In the genomic region with DNA sequence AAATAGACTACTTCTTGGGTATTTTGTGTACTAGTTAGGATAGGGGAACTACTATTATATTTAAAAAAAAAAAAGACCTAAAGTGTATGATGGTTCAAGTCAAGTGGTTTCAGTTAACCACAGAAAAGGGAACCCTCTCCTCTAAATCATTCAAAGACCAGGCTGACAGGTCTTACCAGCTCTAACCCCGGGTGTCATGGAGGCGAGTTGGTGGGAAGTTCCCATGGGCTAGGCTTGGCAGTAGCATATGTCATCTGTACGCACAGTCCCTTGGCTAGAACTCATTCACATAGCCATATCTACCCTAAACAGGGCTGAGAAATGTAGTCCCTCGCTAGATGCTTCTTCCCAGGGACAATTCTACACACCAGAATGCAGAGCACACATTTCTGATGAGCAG, we compare ENCODE assay signal across 21 cellular contexts.
"Had no signal": no experiment of that assay in that cellular context is flagged by ENCODE, and none has a peak within 500 bp of the region (broad histone marks: within the 10 kb centered on the region; RNA-seq: fewer than 3 reads in every experiment).

No MANE protein-coding gene starts in this region.

- H3K36me3 Mint-ChIP-seq: activated naive CD4-positive, alpha-beta T cell treated with anti-CD3 and anti-CD28 coated beads, Interleukin-2, amount 50 U/mL, for 24 hours; immature natural killer cell had no signal

- H3K4me1 Mint-ChIP-seq: activated naive CD4-positive, alpha-beta T cell treated with anti-CD3 and anti-CD28 coated beads, Interleukin-2, amount 50 U/mL, for 24 hours; stimulated activated naive CD8-positive, alpha-beta T cell treated with anti-CD3 and anti-CD28 coated beads, Interleukin-15, amount 100 ng/mL, for 72 hours had no signal

- H3K27ac Mint-ChIP-seq: activated naive CD4-positive, alpha-beta T cell treated with anti-CD3 and anti-CD28 coated beads, Interleukin-2, amount 50 U/mL, for 24 hours; activated T-cell treated with anti-CD3 and anti-CD28 coated beads, Interleukin-2, amount 50 U/mL, for 72 hours; immature natural killer cell; stimulated activated naive CD8-positive, alpha-beta T cell treated with anti-CD3 and anti-CD28 coated beads, Interleukin-15, amount 100 ng/mL, for 72 hours; T-helper 1 cell treated with Interleukin-12 subunit alpha and Interleukin-12 subunit beta and Interleukin-4 antibody, amounts not matched to agents 30 μg/mL and 1 μg/mL, for 36 hours had no signal

- H3K9me3 Mint-ChIP-seq: activated naive CD4-positive, alpha-beta T cell treated with anti-CD3 and anti-CD28 coated beads, Interleukin-2, amount 50 U/mL, for 24 hours; activated T-cell treated with anti-CD3 and anti-CD28 coated beads, Interleukin-2, amount 50 U/mL, for 72 hours; immature natural killer cell; stimulated activated naive CD8-positive, alpha-beta T cell treated with anti-CD3 and anti-CD28 coated beads, Interleukin-15, amount 100 ng/mL, for 72 hours; T-helper 1 cell treated with Interleukin-12 subunit alpha and Interleukin-12 subunit beta and Interleukin-4 antibody, amounts not matched to agents 30 μg/mL and 1 μg/mL, for 36 hours had no signal

- ATAC-seq: activated T-cell treated with anti-CD3 and anti-CD28 coated beads, Interleukin-2, amount 50 U/mL, for 72 hours; gastroesophageal sphincter; heart left ventricle; naive thymus-derived CD4-positive, alpha-beta T cell; right lobe of liver; stimulated activated naive CD8-positive, alpha-beta T cell treated with anti-CD3 and anti-CD28 coated beads, Interleukin-15, amount 100 ng/mL, for 72 hours had no signal

- DNase-seq: activated CD4-positive, alpha-beta T cell treated with anti-CD3 and anti-CD28 coated beads, Interleukin-2, amount 50 U/mL, for 1 hour; activated CD4-positive, CD25-positive, alpha-beta regulatory T cell treated with anti-CD3 and anti-CD28 coated beads, Interleukin-2, amount 50 U/mL, for 72 hours; activated CD8-positive, alpha-beta memory T cell treated with anti-CD3 and anti-CD28 coated beads, Interleukin-2, amount 50 U/mL, for 48 hours; activated effector memory CD4-positive, alpha-beta T cell treated with anti-CD3 and anti-CD28 coated beads, Interleukin-2, amount 50 U/mL, for 16 hours; activated T-cell treated with anti-CD3 and anti-CD28 coated beads, Interleukin-2, amount 50 U/mL, for 72 hours; cerebellar nuclear complex; cortex of kidney; heart left ventricle; immature natural killer cell; mesenchymal stem cell; naive thymus-derived CD4-positive, alpha-beta T cell; ovary; right lobe of liver; small intestine; stimulated activated CD4-positive, alpha-beta T cell treated with anti-CD3 and anti-CD28 coated beads, Interleukin-15, amount 100 ng/mL, for 24 hours; stimulated activated CD4-positive, alpha-beta T cell treated with anti-CD3 and anti-CD28 coated beads, Interleukin-2, amount 100 ng/mL, for 48 hours; stimulated activated naive CD8-positive, alpha-beta T cell treated with anti-CD3 and anti-CD28 coated beads, Interleukin-15, amount 100 ng/mL, for 72 hours; transverse colon had no signal

- H3K4me3 Mint-ChIP-seq: activated naive CD4-positive, alpha-beta T cell treated with anti-CD3 and anti-CD28 coated beads, Interleukin-2, amount 50 U/mL, for 24 hours; activated T-cell treated with anti-CD3 and anti-CD28 coated beads, Interleukin-2, amount 50 U/mL, for 72 hours; immature natural killer cell; naive thymus-derived CD4-positive, alpha-beta T cell; stimulated activated naive CD8-positive, alpha-beta T cell treated with anti-CD3 and anti-CD28 coated beads, Interleukin-15, amount 100 ng/mL, for 72 hours; T-helper 1 cell treated with Interleukin-12 subunit alpha and Interleukin-12 subunit beta and Interleukin-4 antibody, amounts not matched to agents 30 μg/mL and 1 μg/mL, for 36 hours had no signal
